9 cellular contexts compared by ENCODE assay signal in the genomic region with DNA sequence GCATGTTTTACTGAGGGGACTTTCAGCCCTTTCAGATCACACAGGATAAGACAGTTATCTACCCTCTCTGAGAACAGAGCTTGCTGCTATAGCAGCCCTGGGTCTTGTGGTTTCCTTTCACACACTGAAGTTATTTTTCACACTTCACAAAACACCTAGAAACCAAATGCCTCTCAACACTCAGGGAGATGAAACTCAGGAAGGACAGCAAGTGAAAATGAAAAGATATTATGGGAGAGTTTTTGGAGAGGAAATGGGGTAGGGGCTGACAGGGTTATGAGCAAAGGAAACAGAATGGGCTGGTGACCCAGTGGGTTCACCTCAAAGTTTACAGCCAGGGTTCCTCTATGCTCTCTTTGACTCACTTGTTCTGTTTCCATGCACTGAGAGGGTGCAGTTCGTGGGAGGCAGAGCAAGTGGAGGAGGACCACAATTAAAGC. TPM values are rescaled to one million over a fixed set of nuclear protein-coding genes. Genes with fewer than 3 reads are reported as not detected.
DNase-seq lines count a peak whose midpoint lies in the region; ATAC-seq and TF ChIP-seq lines count a peak whose summit lies in the region.
"Had no signal": no experiment of that assay in that cellular context is flagged by ENCODE, and none has a peak within 500 bp of the region (broad histone marks: within the 10 kb centered on the region; RNA-seq: fewer than 3 reads in every experiment).

No MANE protein-coding gene starts in this region.

- TF ChIP-seq CTCF in breast epithelium (IDR thresholded peaks at IDR 0.05) (no peak), ascending aorta (IDR thresholded peaks at IDR 0.05) (no peak)

- H3K4me1 ChIP-seq in CD4-positive, CD25-positive, alpha-beta regulatory T cell (ENCODE audit: control insufficient read depth, insufficient read depth, low read length, poor library complexity, severe bottlenecking), result peaks cover 81% of the 10 kb centered on the region
- no peaks in the 10 kb centered on the region for H3K4me1 ChIP-seq in breast epithelium
- no peaks in the 10 kb centered on the region for H3K4me1 ChIP-seq in ascending aorta

- TF ChIP-seq POLR2A in breast epithelium (IDR thresholded peaks at IDR 0.05), result no peak

- H3K36me3 ChIP-seq in CD4-positive, CD25-positive, alpha-beta regulatory T cell (ENCODE audit: control insufficient read depth, insufficient read depth, low read length), result no peaks in the 10 kb centered on the region
- H3K36me3 ChIP-seq in breast epithelium, result no peaks in the 10 kb centered on the region
- H3K36me3 ChIP-seq in ascending aorta, result no peaks in the 10 kb centered on the region

- H3K4me1 Mint-ChIP-seq in CD4-positive, CD25-positive, alpha-beta regulatory T cell, result peaks cover 23 to 92% (median 73%) of the 10 kb centered on the region in 4 donors

- H3K27me3 ChIP-seq in CD4-positive, CD25-positive, alpha-beta regulatory T cell (ENCODE audit: control insufficient read depth, insufficient read depth, low read length), result no peaks in the 10 kb centered on the region
- H3K27me3 ChIP-seq in breast epithelium (no peaks in the 10 kb centered on the region), ascending aorta (no peaks in the 10 kb centered on the region)

- H3K9me3 ChIP-seq in CD4-positive, CD25-positive, alpha-beta regulatory T cell (ENCODE audit: control insufficient read depth in 2 of 2, low read length in 2 of 2), result no peaks in the 10 kb centered on the region
- peaks cover 0 to 10% of the 10 kb centered on the region in 2 donors for H3K9me3 ChIP-seq in breast epithelium
- no peaks in the 10 kb centered on the region for H3K9me3 ChIP-seq in ascending aorta

- DNase-seq in CD4-positive, CD25-positive, alpha-beta regulatory T cell, result peak in 2 of 3 donors; percentile 74 to 85
- peak; percentile 97 for DNase-seq in Jurkat, Clone E6-1 (ENCODE audit: low read depth, low spot score)
- peak; percentile 42 for DNase-seq in activated naive CD8-positive, alpha-beta T cell treated with anti-CD3 and anti-CD28 coated beads, Interleukin-2, amount 50 U/mL, for 16 hours (ENCODE audit: low read depth, low spot score)
- DNase-seq in DMS153 treated with DMSO at 0.1 percent for 48 hours (lab: John Stamatoyannopoulos, UW; ENCODE audit: unreplicated experiment), result no peak
- DNase-seq in breast epithelium (ENCODE audit: low spot score in 2 of 2), result no peak
- no peak for DNase-seq in midbrain (lab: John Stamatoyannopoulos, UW)
- no peak for DNase-seq in ascending aorta (ENCODE audit: low spot score in 2 of 2)

- H3K27me3 Mint-ChIP-seq in CD4-positive, CD25-positive, alpha-beta regulatory T cell, result no peaks in the 10 kb centered on the region

- H3K4me3 Mint-ChIP-seq in CD4-positive, CD25-positive, alpha-beta regulatory T cell, result peak overlapping the region; percentile 63 to 83 (median 72)

- H3K27ac Mint-ChIP-seq in CD4-positive, CD25-positive, alpha-beta regulatory T cell, result peak overlapping the region; percentile 94 to 98 (median 95)

- intact Hi-C loops in breast epithelium (cut with DNase I; ENCODE audit: low total_unique reads) (no loop called here), ascending aorta (cut with DNase I) (no loop called here)

- peaks cover 0 to 15% (median 1%) of the 10 kb centered on the region in 7 donors for H3K9me3 Mint-ChIP-seq in CD4-positive, CD25-positive, alpha-beta regulatory T cell

- peak overlapping the region; percentile 75 for H3K27ac ChIP-seq in CD4-positive, CD25-positive, alpha-beta regulatory T cell (ENCODE audit: insufficient read depth, low read length, poor library complexity, severe bottlenecking)
- H3K27ac ChIP-seq in breast epithelium, result no peak overlapping the region
- no peak overlapping the region for H3K27ac ChIP-seq in ascending aorta

- ATAC-seq in CD4-positive, CD25-positive, alpha-beta regulatory T cell (ENCODE audit: low read depth in 2 of 2), result peak; percentile 80 to 81
- ATAC-seq in GM21390 (IDR thresholded peaks at IDR 0.05; ENCODE audit: unreplicated experiment), result peak; percentile 79

- H3K36me3 Mint-ChIP-seq in CD4-positive, CD25-positive, alpha-beta regulatory T cell, result peaks cover 9% of the 10 kb centered on the region

- H3K4me3 ChIP-seq in CD4-positive, CD25-positive, alpha-beta regulatory T cell (ENCODE audit: low read depth, low read length), result peak overlapping the region; percentile 65
- no peak overlapping the region; the same call in 1 of the 2 replicates for H3K4me3 ChIP-seq in Jurkat, Clone E6-1 (ENCODE audit: low read length)
- H3K4me3 ChIP-seq in breast epithelium (no peak overlapping the region), ascending aorta (no peak overlapping the region)

RNA-seq across cellular contexts. Expression of a gene that starts 17.0 kb away (rescaled TPM):
- total RNA-seq in CD4-positive, CD25-positive, alpha-beta regulatory T cell, result 95.1 TPM
- polyA plus RNA-seq in CD4-positive, CD25-positive, alpha-beta regulatory T cell, result 100 to 1,000 TPM in 2 of 4 donors, 10 to 100 TPM in 2; 79.0 to 142 (median 110) TPM
- polyA plus RNA-seq in Jurkat, Clone E6-1 (2012; ENCODE audit: insufficient read depth, insufficient read length), result 57.2 TPM
- total RNA-seq in breast epithelium, result 10 to 100 TPM in 2 of 3 donors, 1 to 10 TPM in 1; 9.2 to 18.2 (median 10.7) TPM
- total RNA-seq in ascending aorta, result 12.3 TPM

RNA-seq across cellular contexts. Expression of a gene that starts 36.3 kb away (rescaled TPM):
- total RNA-seq in CD4-positive, CD25-positive, alpha-beta regulatory T cell, result 43.8 TPM
- 100 to 1,000 TPM; 133 to 236 (median 150) TPM for polyA plus RNA-seq in CD4-positive, CD25-positive, alpha-beta regulatory T cell
- polyA plus RNA-seq in Jurkat, Clone E6-1 (2012; ENCODE audit: insufficient read depth, insufficient read length), result 26.1 TPM
- total RNA-seq in breast epithelium (10 to 100 TPM; 13.3 to 35.2 (median 28.2) TPM), ascending aorta (37.6 TPM)
- polyA plus RNA-seq: BJ had no signal

RNA-seq across cellular contexts. Expression of a gene that starts 47.9 kb away (rescaled TPM):
- total RNA-seq in CD4-positive, CD25-positive, alpha-beta regulatory T cell, result 17.1 TPM
- polyA plus RNA-seq in CD4-positive, CD25-positive, alpha-beta regulatory T cell, result 10 to 100 TPM; 48.4 to 90.0 (median 64.6) TPM
- 11.6 TPM for polyA plus RNA-seq in Jurkat, Clone E6-1 (2012; ENCODE audit: insufficient read depth, insufficient read length)
- total RNA-seq in breast epithelium (1 to 10 TPM; 3.5 to 9.0 (median 6.6) TPM), ascending aorta (21.2 TPM)
- polyA plus RNA-seq: BJ had no signal

Comparison
In these comparisons a context has a peak if more than half of its experiments do, and no peak if none do; other contexts are left out.
1. DNase-seq: peak in CD4-positive, CD25-positive, alpha-beta regulatory T cell (2 of 3), Jurkat, Clone E6-1 (single experiment) and activated naive CD8-positive, alpha-beta T cell treated with anti-CD3 and anti-CD28 coated beads, Interleukin-2, amount 50 U/mL, for 16 hours (single experiment); none in DMS153 treated with DMSO at 0.1 percent for 48 hours (single experiment), breast epithelium (0 of 2), midbrain (single experiment) and ascending aorta (0 of 2).